In the genomic region with DNA sequence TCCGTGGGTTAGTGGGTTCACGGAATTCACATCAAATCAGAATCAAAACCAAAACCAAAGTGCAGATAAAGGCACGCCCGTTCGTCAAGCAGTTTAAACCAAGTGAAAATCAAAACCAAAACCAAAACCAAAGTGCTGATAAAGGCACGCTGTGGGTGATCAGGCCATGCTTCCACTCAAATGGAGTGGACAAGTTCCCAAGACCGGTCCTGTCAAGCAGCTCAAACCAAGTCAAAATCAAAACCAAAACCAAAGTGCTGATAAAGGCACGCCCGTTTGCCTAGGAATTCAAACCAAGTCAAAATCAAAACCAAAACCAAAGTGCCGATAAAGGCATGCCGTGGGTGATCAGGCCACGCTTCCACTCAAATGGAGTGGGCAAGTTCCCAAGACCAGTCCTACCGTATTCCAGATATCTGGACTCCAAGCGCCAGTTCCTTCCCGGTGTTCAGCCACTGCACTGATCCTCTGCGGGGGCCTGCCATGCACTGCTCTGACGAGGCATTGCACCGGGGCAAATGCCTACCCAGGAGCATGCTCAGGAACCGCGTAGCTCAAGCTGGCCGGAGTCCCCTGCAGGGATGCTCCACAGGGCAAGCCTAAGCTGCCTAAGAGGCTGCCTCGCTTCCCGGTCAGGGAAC, we compare ENCODE assay signal across 9 cellular contexts. TPM values are rescaled to one million over a fixed set of nuclear protein-coding genes. Genes with fewer than 3 reads are reported as not detected.
DNase-seq lines count a peak whose midpoint lies in the region; ATAC-seq lines count a peak whose summit lies in the region.
"Had no signal": no experiment of that assay in that cellular context is flagged by ENCODE, and none has a peak within 500 bp of the region (broad histone marks: within the 10 kb centered on the region; RNA-seq: fewer than 3 reads in every experiment).

No MANE protein-coding gene starts in this region.

- peak; percentile 44 for ATAC-seq in HG03354 (IDR thresholded peaks at IDR 0.05; ENCODE audit: poor library complexity, severe bottlenecking, unreplicated experiment)

- DNase-seq in CD1c-positive myeloid dendritic cell (ENCODE audit: extremely low spot score) (peak; percentile 58), RPMI7951 (ENCODE audit: low read depth) (peak; percentile 81), iris pigment epithelial cell (ENCODE audit: low read depth) (peak; percentile 4), renal cortical epithelial cell (ENCODE audit: low read depth) (peak; percentile 1)
- peak in 2 of 3 experiments; percentile 22 to 31 for DNase-seq in activated CD8-positive, alpha-beta memory T cell treated with anti-CD3 and anti-CD28 coated beads for 48 hours (ENCODE audit: low read depth in 2 of 3, low spot score in 2 of 3)
- peak; percentile 64 for DNase-seq in central memory CD4-positive, alpha-beta T cell
- peak; percentile 16 for DNase-seq in stimulated activated CD8-positive, alpha-beta memory T cell treated with anti-CD3 and anti-CD28 coated beads, Interleukin-7, amount 100 ng/mL, for 24 hours (ENCODE audit: low read depth)

RNA-seq across cellular contexts. Expression of gene RFPL1, which starts 23.3 kb away (rescaled TPM):
- total RNA-seq in RPMI7951 (2014; rRNA removed; shearing (Covaris generic)), result not detected in 2 replicates
- total RNA-seq in renal cortical epithelial cell, result not detected in 2 replicates
- total RNA-seq: neural crest cell had no signal

RNA-seq across cellular contexts. Expression of gene AP1B1, which starts 26.7 kb away (rescaled TPM):
- 40.3 and 48.8 TPM in 2 replicates for total RNA-seq in RPMI7951 (2014; rRNA removed; shearing (Covaris generic))
- 66.5 and 96.6 TPM in 2 replicates for total RNA-seq in renal cortical epithelial cell

Comparison
In these comparisons a context has a peak if more than half of its experiments do, and no peak if none do; other contexts are left out.
1. Peak in every context shown above with its lines: DNase-seq and ATAC-seq.
2. DNase-seq: peak in every context shown above with its lines; median percentile 81 in RPMI7951; 64 in central memory CD4-positive, alpha-beta T cell; 58 in CD1c-positive myeloid dendritic cell; 26 in activated CD8-positive, alpha-beta memory T cell treated with anti-CD3 and anti-CD28 coated beads for 48 hours; 16 in stimulated activated CD8-positive, alpha-beta memory T cell treated with anti-CD3 and anti-CD28 coated beads, Interleukin-7, amount 100 ng/mL, for 24 hours; 4 in iris pigment epithelial cell; 1 in renal cortical epithelial cell.